ENCODE assay signal across 8 cellular contexts in the genomic region with DNA sequence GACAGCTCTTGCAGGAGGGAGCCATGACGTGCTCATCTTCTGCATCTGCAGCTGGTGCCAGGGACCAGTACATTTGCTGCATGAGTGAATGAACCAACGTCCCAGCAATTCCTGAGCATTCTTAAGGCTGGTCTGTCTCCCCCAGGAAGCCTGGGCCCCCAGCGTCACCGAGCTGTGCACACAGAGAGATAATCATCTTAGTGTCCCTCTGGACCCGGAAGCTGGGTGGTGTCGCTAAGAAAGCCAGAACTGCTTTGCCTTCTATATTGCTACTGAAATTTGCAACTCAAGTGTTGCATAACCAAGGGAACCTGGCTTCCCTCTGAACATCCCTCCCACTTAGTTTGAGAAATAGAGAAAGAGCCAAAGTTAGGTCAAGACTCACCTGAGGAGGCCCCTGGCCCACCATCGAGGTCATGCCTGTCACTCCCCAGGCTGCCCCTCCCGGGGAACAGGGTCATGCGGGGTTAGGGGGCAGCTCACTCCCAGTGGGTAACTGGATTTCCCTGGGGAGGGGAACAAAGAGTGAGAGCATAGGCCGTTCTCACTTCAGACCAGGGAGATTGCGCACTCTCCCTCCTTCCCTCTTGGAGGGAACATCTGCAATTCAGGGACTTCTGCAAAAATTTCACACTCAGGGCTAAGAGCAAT.
DNase-seq lines count a peak whose midpoint lies in the region; ATAC-seq, FAIRE-seq and TF ChIP-seq lines count a peak whose summit lies in the region.

No MANE protein-coding gene starts in this region.

- CTCF ChIA-PET in K562 (lab: Yijun Ruan, JAX; ENCODE audit: low intra/inter-chr PET ratio) = no interaction called here

- TF ChIP-seq RAD21 in K562 (CRISPR knock-in tag; conservative IDR thresholded peaks at IDR 0.05 in 1 of 2, IDR thresholded peaks at IDR 0.05 in 1 of 2) = no peak

- no peak overlapping the region for H2AFZ ChIP-seq in K562 (ENCODE audit: low read depth, low read length)

- no peak overlapping the region for H3K27ac ChIP-seq in K562 (ENCODE audit: extremely low read depth, low read depth, low read length)

- peak overlapping the region; percentile 42 for H3K4me3 Mint-ChIP-seq in stimulated activated naive CD8-positive, alpha-beta T cell treated with anti-CD3 and anti-CD28 coated beads, Interleukin-15, Interleukin-2, amounts not matched to agents 100 ng/mL and 50 ng/mL, for 24 hours

- TF ChIP-seq POLR2A in K562 (conservative IDR thresholded peaks at IDR 0.05) = no peak

- H3K79me2 ChIP-seq in K562 (ENCODE audit: control insufficient read depth, insufficient read depth, low read length) = no peaks in the 10 kb centered on the region

- H3K4me3 ChIP-seq in K562 (no peak overlapping the region), mucosa of descending colon (no peak overlapping the region)

- H3K27me3 ChIP-seq in K562 (ENCODE audit: control insufficient read depth in 2 of 2, insufficient read depth in 2 of 2, low read length in 2 of 2) = no peaks in the 10 kb centered on the region

- no peaks in the 10 kb centered on the region for H3K27me3 Mint-ChIP-seq in stimulated activated naive CD8-positive, alpha-beta T cell treated with anti-CD3 and anti-CD28 coated beads, Interleukin-15, Interleukin-2, amounts not matched to agents 100 ng/mL and 50 ng/mL, for 24 hours

- DNase-seq in stimulated activated naive CD8-positive, alpha-beta T cell treated with anti-CD3 and anti-CD28 coated beads, Interleukin-15, Interleukin-2, amounts not matched to agents 100 U/mL and 50 U/mL, for 24 hours = no peak
- DNase-seq in K562 (ENCODE audit: extremely low read depth in 1 of 4, low spot score in 3 of 4) (no peak), mucosa of descending colon (no peak), NCI-H510A (lab: John Stamatoyannopoulos, UW) (no peak), AG08395 (ENCODE audit: low spot score) (no peak), NCI-H2081 (lab: John Stamatoyannopoulos, UW) (no peak)

- no peak for TF ChIP-seq EP300 in K562 (IDR thresholded peaks at IDR 0.05; ENCODE audit: low read length)

- peaks cover 9% of the 10 kb centered on the region for H3K36me3 Mint-ChIP-seq in stimulated activated naive CD8-positive, alpha-beta T cell treated with anti-CD3 and anti-CD28 coated beads, Interleukin-15, Interleukin-2, amounts not matched to agents 100 ng/mL and 50 ng/mL, for 24 hours (ENCODE audit: low read depth)

- ATAC-seq in stimulated activated naive CD8-positive, alpha-beta T cell treated with anti-CD3 and anti-CD28 coated beads, Interleukin-15, Interleukin-2, amounts not matched to agents 100 U/mL and 50 U/mL, for 24 hours = no peak
- ATAC-seq in HG03520 (IDR thresholded peaks at IDR 0.05; ENCODE audit: unreplicated experiment) (peak; percentile 32), K562 (no peak), mucosa of descending colon (peak; percentile 55)

- no peak overlapping the region for H3K4me2 ChIP-seq in K562 (ENCODE audit: insufficient read depth, low read length)

- BruUV-seq in K562 (replicated peaks; lab: Mats Ljungman, UMichigan) = no TSS peak

- FAIRE-seq in K562 (lab: Jason Lieb, UNC) = no peak

- intact Hi-C loops in K562 (cut with micrococcal nuclease) (no loop called here), mucosa of descending colon (cut with DNase I, micrococcal nuclease) (no loop called here)

- no peaks in the 10 kb centered on the region for H3K4me1 ChIP-seq in K562 (replicated peaks in 1 of 2; ENCODE audit: control insufficient read depth in 2 of 2, insufficient read depth in 2 of 2, low read length in 2 of 2)
- H3K4me1 ChIP-seq in mucosa of descending colon (ENCODE audit: low read depth) = peaks cover 3% of the 10 kb centered on the region

- peaks cover 33% of the 10 kb centered on the region for H3K4me1 Mint-ChIP-seq in stimulated activated naive CD8-positive, alpha-beta T cell treated with anti-CD3 and anti-CD28 coated beads, Interleukin-15, Interleukin-2, amounts not matched to agents 100 ng/mL and 50 ng/mL, for 24 hours (ENCODE audit: low read depth)

- H3K9me3 ChIP-seq in K562 (replicated peaks; ENCODE audit: control insufficient read depth, insufficient read depth, low read depth, low read length) (no peaks in the 10 kb centered on the region), mucosa of descending colon (peaks cover 6% of the 10 kb centered on the region)

- POLR2A ChIA-PET in K562 (lab: Yijun Ruan, JAX) = no interaction called here

- H4K20me1 ChIP-seq in K562 (replicated peaks; ENCODE audit: control insufficient read depth, insufficient read depth, low read length) = no peaks in the 10 kb centered on the region

- TF ChIP-seq CTCF in K562 (IDR thresholded peaks at IDR 0.05 in 2 of 3, conservative IDR thresholded peaks at IDR 0.05 in 1 of 3; ENCODE audit: insufficient read depth in 2 of 3, low read depth in 1 of 3, low read length in 3 of 3) (no peak), mucosa of descending colon (IDR thresholded peaks at IDR 0.05) (no peak)

- no peaks in the 10 kb centered on the region for H3K9me1 ChIP-seq in K562 (ENCODE audit: control insufficient read depth, insufficient read depth, low read length)

- in situ Hi-C loops in K562 (cut with MboI) = no loop called here

- H3K9me3 Mint-ChIP-seq in stimulated activated naive CD8-positive, alpha-beta T cell treated with anti-CD3 and anti-CD28 coated beads, Interleukin-15, Interleukin-2, amounts not matched to agents 100 ng/mL and 50 ng/mL, for 24 hours = peaks cover 11% of the 10 kb centered on the region

- peak overlapping the region; percentile 87 for H3K27ac Mint-ChIP-seq in stimulated activated naive CD8-positive, alpha-beta T cell treated with anti-CD3 and anti-CD28 coated beads, Interleukin-15, Interleukin-2, amounts not matched to agents 100 ng/mL and 50 ng/mL, for 24 hours

- 5% methylated on average over 11 of the region's 11 CpGs for WGBS in K562 (ENCODE audit: insufficient coverage, low coverage, missing lambda C conversion rate)

- H3K36me3 ChIP-seq in K562 (ENCODE audit: control insufficient read depth, insufficient read depth, low read length) = no peaks in the 10 kb centered on the region
- no peaks in the 10 kb centered on the region for H3K36me3 ChIP-seq in mucosa of descending colon (ENCODE audit: low read depth)

- no peak overlapping the region for H3K9ac ChIP-seq in K562 (ENCODE audit: insufficient read depth in 1 of 2, low read depth in 2 of 2, low read length in 2 of 2)

TF ChIP-seq in K562, 482 proteins besides CTCF, POLR2A, EP300 and RAD21:
- TF ChIP-seq ZNF140 (CRISPR knock-in tag; IDR thresholded peaks at IDR 0.05) (no peak), ZNF444 (CRISPR knock-in tag; IDR thresholded peaks at IDR 0.05) (no peak), NR2C1 (IDR thresholded peaks at IDR 0.05) (no peak), NR2C1 (tag; IDR thresholded peaks at IDR 0.05) (no peak), JUNB (CRISPR knock-in tag; conservative IDR thresholded peaks at IDR 0.05) (no peak), NR2C2 (CRISPR knock-in tag; IDR thresholded peaks at IDR 0.05) (no peak), NR2C2 (tag; IDR thresholded peaks at IDR 0.05) (no peak), ZNF518B (CRISPR knock-in tag; IDR thresholded peaks at IDR 0.05) (no peak), NFATC3 (IDR thresholded peaks at IDR 0.05) (no peak), CEBPB (tag; IDR thresholded peaks at IDR 0.05) (0 out of 2 replicates have a peak, but pooled peaks have one; percentile 14)

Comparison
In these comparisons a context has a peak if more than half of its experiments do, and no peak if none do; other contexts are left out.
1. ATAC-seq: peak in HG03520 (single experiment) and mucosa of descending colon (single experiment); none in stimulated activated naive CD8-positive, alpha-beta T cell treated with anti-CD3 and anti-CD28 coated beads, Interleukin-15, Interleukin-2, amounts not matched to agents 100 U/mL and 50 U/mL, for 24 hours (single experiment) and K562 (single experiment).